Comparison of ENCODE assay signal across 2 cellular contexts in the genomic region with DNA sequence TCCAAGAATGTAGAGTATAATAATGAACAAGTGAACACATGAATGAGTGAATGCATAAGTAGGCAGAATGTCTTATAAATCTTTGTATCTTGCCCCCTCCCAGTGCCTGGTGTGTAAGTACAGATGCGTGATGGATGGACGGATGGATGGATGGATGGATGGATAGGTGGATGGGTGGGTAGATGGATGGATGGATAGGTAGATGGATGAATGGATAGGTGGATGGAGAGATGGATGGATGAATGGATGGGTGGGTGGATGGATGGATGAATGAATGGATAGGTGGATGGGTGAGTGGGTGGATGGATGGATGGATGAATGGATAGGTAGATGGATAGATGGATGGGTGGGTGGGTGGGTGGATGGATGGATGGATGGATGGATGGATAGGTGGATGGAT.
A peak's percentile ranks its signal among the peaks of the same experiment; 100 is the strongest.
TF ChIP-seq lines count a peak whose summit lies in the region.

No MANE protein-coding gene starts in this region.

TF ChIP-seq in HEK293, 187 proteins besides CTCF, POLR2A, EP300 and RAD21:
- TF ChIP-seq ZNF280D (tag by site-specific recombination; IDR thresholded peaks at IDR 0.05): no peak
- TF ChIP-seq EGR2 (tag by site-specific recombination; IDR thresholded peaks at IDR 0.05; ENCODE audit: low read depth): no peak
- no peak for TF ChIP-seq ZNF223 (tag by site-specific recombination; IDR thresholded peaks at IDR 0.05)
- no peak for TF ChIP-seq ZNF580 (tag by site-specific recombination; IDR thresholded peaks at IDR 0.05)
- no peak for TF ChIP-seq ZNF302 (tag by site-specific recombination; IDR thresholded peaks at IDR 0.05; ENCODE audit: low read depth)
- TF ChIP-seq ZFP37 (tag by site-specific recombination; IDR thresholded peaks at IDR 0.05): no peak
- no peak for TF ChIP-seq ZNF777 (tag by site-specific recombination; IDR thresholded peaks at IDR 0.05; ENCODE audit: borderline replicate concordance)
- TF ChIP-seq ZXDB (tag by site-specific recombination; IDR thresholded peaks at IDR 0.05): no peak
- TF ChIP-seq ZNF585B (tag by site-specific recombination; IDR thresholded peaks at IDR 0.05): no peak
- TF ChIP-seq, protein P1, sequence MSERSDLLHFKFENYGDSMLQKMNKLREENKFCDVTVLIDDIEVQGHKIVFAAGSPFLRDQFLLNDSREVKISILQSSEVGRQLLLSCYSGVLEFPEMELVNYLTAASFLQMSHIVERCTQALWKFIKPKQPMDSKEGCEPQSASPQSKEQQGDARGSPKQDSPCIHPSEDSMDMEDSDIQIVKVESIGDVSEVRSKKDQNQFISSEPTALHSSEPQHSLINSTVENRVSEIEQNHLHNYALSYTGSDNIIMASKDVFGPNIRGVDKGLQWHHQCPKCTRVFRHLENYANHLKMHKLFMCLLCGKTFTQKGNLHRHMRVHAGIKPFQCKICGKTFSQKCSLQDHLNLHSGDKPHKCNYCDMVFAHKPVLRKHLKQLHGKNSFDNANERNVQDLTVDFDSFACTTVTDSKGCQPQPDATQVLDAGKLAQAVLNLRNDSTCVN (tag by site-specific recombination; optimal IDR thresholded peaks at IDR 0.05): no peak
- TF ChIP-seq, protein P2, sequence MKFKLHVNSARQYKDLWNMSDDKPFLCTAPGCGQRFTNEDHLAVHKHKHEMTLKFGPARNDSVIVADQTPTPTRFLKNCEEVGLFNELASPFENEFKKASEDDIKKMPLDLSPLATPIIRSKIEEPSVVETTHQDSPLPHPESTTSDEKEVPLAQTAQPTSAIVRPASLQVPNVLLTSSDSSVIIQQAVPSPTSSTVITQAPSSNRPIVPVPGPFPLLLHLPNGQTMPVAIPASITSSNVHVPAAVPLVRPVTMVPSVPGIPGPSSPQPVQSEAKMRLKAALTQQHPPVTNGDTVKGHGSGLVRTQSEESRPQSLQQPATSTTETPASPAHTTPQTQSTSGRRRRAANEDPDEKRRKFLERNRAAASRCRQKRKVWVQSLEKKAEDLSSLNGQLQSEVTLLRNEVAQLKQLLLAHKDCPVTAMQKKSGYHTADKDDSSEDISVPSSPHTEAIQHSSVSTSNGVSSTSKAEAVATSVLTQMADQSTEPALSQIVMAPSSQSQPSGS (tag by site-specific recombination; IDR thresholded peaks at IDR 0.05; ENCODE audit: low read depth): no peak
- peak; percentile 51; the same call in 1 of the 2 replicates for TF ChIP-seq ZBTB17 (tag by site-specific recombination; IDR thresholded peaks at IDR 0.05)
- no peak for TF ChIP-seq GLIS2 (tag by site-specific recombination; IDR thresholded peaks at IDR 0.05)
- no peak for TF ChIP-seq ZNF48 (tag by site-specific recombination; IDR thresholded peaks at IDR 0.05)
- no peak for TF ChIP-seq ZNF324 (tag by site-specific recombination; IDR thresholded peaks at IDR 0.05)
- peak; percentile 89 for TF ChIP-seq ZNF366 (tag by site-specific recombination; conservative IDR thresholded peaks at IDR 0.05)
- no peak for TF ChIP-seq ZNF514 (tag by site-specific recombination; IDR thresholded peaks at IDR 0.05)
- TF ChIP-seq ZNF274 (IDR thresholded peaks at IDR 0.05; ENCODE audit: low read length): no peak
- TF ChIP-seq ZNF274 (tag by site-specific recombination; IDR thresholded peaks at IDR 0.05; ENCODE audit: borderline replicate concordance): no peak
TF ChIP-seq in HEK293: peak in this region for 2.

TF ChIP-seq in H1, 55 proteins besides CTCF, POLR2A, EP300 and RAD21:
- TF ChIP-seq SP4 (IDR thresholded peaks at IDR 0.05; ENCODE audit: low read length): no peak
- TF ChIP-seq KDM4A (IDR thresholded peaks at IDR 0.05; ENCODE audit: low read depth, low read length, severe bottlenecking): no peak
TF ChIP-seq in H1: peak in this region for 0.
